ENCODE assay signal across 1 cellular context in genomic region chr22:18058770-18059169, GRCh38.
TF ChIP-seq lines count a peak whose summit lies in the region.

No MANE protein-coding gene starts in this region.

TF ChIP-seq in HepG2, 621 proteins besides CTCF, POLR2A, EP300 and RAD21:
- TF ChIP-seq TBL1XR1 (IDR thresholded peaks at IDR 0.05; ENCODE audit: borderline replicate concordance, low read length, partially characterized antibody), result no peak
TF ChIP-seq in HepG2: peak in this region for 0.
